17 cellular contexts compared by ENCODE assay signal in the genomic region with DNA sequence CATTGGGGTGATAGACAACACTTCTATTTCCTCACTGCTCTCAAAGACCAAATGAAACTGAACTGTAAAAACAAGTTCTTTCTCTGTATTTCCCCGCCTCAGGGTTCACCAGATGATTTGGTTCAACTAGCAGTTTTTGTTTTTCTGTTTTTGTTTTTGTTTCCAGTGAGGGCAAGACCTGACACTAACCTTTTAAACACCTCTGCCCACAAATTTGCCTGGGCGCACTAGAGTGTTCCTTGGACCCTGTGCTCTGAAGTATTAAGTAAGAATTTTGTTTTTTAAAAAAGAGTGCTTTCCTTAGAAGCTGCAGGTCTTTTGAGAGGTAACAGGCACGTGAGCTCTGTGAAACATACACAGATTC.
"Had no signal": no experiment of that assay in that cellular context is flagged by ENCODE, and none has a peak within 500 bp of the region (broad histone marks: within the 10 kb centered on the region; RNA-seq: fewer than 3 reads in every experiment).

No MANE protein-coding gene starts in this region.

- H3K4me3 ChIP-seq: body of pancreas, colonic mucosa, hepatocyte, testis, uterus had no signal

- H2AFZ ChIP-seq: hepatocyte had no signal

- H3K27ac Mint-ChIP-seq: activated B cell treated with CpG ODN at 0.5 μM for 24 hours; activated CD8-positive, alpha-beta T cell treated with anti-CD3 and anti-CD28 coated beads for 36 hours; activated naive CD4-positive, alpha-beta T cell treated with anti-CD3 and anti-CD28 coated beads, Interleukin-2, amount 50 U/mL, for 72 hours; activated T-helper 2 cell treated with anti-CD3 and anti-CD28 coated beads, Interferon-gamma antibody, Interleukin-2, Interleukin-4, amounts not matched to agents 10 μg/mL and 5 μg/mL and 100 μg/mL, durations not matched to agents 14 hours and 24 hours and 36 hours; mesothelial cell of epicardium; nephron progenitor cell; type B pancreatic cell had no signal

- H3K9me3 Mint-ChIP-seq: activated CD8-positive, alpha-beta T cell treated with anti-CD3 and anti-CD28 coated beads for 36 hours; activated naive CD4-positive, alpha-beta T cell treated with anti-CD3 and anti-CD28 coated beads, Interleukin-2, amount 50 U/mL, for 72 hours; activated T-cell treated with anti-CD3 and anti-CD28 coated beads, Interleukin-2, amount 50 U/mL, for 4 hours; activated T-helper 2 cell treated with anti-CD3 and anti-CD28 coated beads, Interferon-gamma antibody, Interleukin-2, Interleukin-4, amounts not matched to agents 10 μg/mL and 5 μg/mL and 100 μg/mL, durations not matched to agents 14 hours and 24 hours and 36 hours; mesothelial cell of epicardium; type B pancreatic cell had no signal

- H3K36me3 ChIP-seq: colonic mucosa, uterus had no signal

- H3K27me3 ChIP-seq: body of pancreas, colonic mucosa, dorsolateral prefrontal cortex, gastroesophageal sphincter, hepatocyte, neutrophil, testis, uterus had no signal

- H3K9me3 ChIP-seq: body of pancreas, colonic mucosa, neutrophil, testis, uterus had no signal

- H3K4me1 ChIP-seq: gastroesophageal sphincter, uterus had no signal

- H3K27ac ChIP-seq: body of pancreas, colonic mucosa, hepatocyte, testis, uterus had no signal

- DNase-seq: activated B cell treated with CpG ODN at 0.5 μM for 24 hours; activated T-cell treated with anti-CD3 and anti-CD28 coated beads, Interleukin-2, amount 50 U/mL, for 4 hours; naive B cell had no signal

- H3K4me3 Mint-ChIP-seq: mesothelial cell of epicardium, nephron progenitor cell, type B pancreatic cell had no signal

- H3K36me3 Mint-ChIP-seq: activated naive CD4-positive, alpha-beta T cell treated with anti-CD3 and anti-CD28 coated beads, Interleukin-2, amount 50 U/mL, for 72 hours; mesothelial cell of epicardium; type B pancreatic cell had no signal

- H3K79me2 ChIP-seq: hepatocyte had no signal
